ENCODE assay signal across 7 cellular contexts in the genomic region with DNA sequence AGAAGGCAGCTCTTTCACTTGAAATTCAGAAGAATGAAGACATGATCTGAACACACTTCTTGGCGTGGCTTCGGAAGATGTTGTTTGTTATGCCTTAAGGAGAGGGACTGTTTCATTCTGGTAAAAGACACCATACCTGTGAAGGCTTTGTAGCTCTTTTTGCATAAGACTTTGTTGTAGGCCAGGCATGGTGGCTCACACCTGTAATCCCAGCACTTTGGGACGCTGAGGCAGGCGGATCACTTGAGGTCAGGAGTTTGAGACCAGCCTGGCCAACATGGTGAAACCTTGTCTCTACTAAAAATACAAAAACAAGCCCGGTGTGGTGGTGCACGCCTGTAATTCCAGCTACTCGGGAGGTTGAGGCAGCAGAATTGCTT.
DNase-seq lines count a peak whose midpoint lies in the region; ATAC-seq, FAIRE-seq and TF ChIP-seq lines count a peak whose summit lies in the region.
"Not testable (repeated sequence)": the region's sequence is repeated elsewhere in the genome, so short reads cannot be mapped to it uniquely, and the experiment has no call there.

No MANE protein-coding gene starts in this region.

- not testable (repeated sequence) for H3K9ac ChIP-seq in Loucy (ENCODE audit: low read depth, low read length, poor library complexity, severe bottlenecking); K562 (ENCODE audit: insufficient read depth in 1 of 2, low read depth in 2 of 2, low read length in 2 of 2)
- H3K9ac ChIP-seq in skeletal muscle satellite cell (ENCODE audit: low read depth, low read length), result peak overlapping the region; percentile 38

- BruUV-seq in Caco-2 (replicated peaks; lab: Mats Ljungman, UMichigan); K562 (replicated peaks; lab: Mats Ljungman, UMichigan): not testable (repeated sequence)

- H3K9me3 Mint-ChIP-seq in Caco-2 (ENCODE audit: unreplicated experiment); activated CD4-positive, alpha-beta memory T cell treated with anti-CD3 and anti-CD28 coated beads, Interleukin-2, amount 10 ng/mL, durations not matched to agents 7 days and 5 days; natural killer cell treated with Interleukin-12 subunit alpha and Interleukin-12 subunit beta and Interleukin-15 and Interleukin-18, amount 100 ng/mL, for 72 hours: not testable (repeated sequence)

- H3K27ac Mint-ChIP-seq in Caco-2 (ENCODE audit: unreplicated experiment), result peak overlapping the region; percentile 83
- peak overlapping the region; percentile 2 for H3K27ac Mint-ChIP-seq in activated CD4-positive, alpha-beta memory T cell treated with anti-CD3 and anti-CD28 coated beads, Interleukin-2, amount 10 ng/mL, durations not matched to agents 7 days and 5 days
- peak overlapping the region; percentile 90 to 98 for H3K27ac Mint-ChIP-seq in natural killer cell treated with Interleukin-12 subunit alpha and Interleukin-12 subunit beta and Interleukin-15 and Interleukin-18, amount 100 ng/mL, for 72 hours

- peak overlapping the region; percentile 64 for H3K4me3 Mint-ChIP-seq in Caco-2 (ENCODE audit: unreplicated experiment)
- H3K4me3 Mint-ChIP-seq in activated CD4-positive, alpha-beta memory T cell treated with anti-CD3 and anti-CD28 coated beads, Interleukin-2, amount 10 ng/mL, durations not matched to agents 7 days and 5 days, result not testable (repeated sequence)
- H3K4me3 Mint-ChIP-seq in natural killer cell treated with Interleukin-12 subunit alpha and Interleukin-12 subunit beta and Interleukin-15 and Interleukin-18, amount 100 ng/mL, for 72 hours, result peak overlapping the region; percentile 79

- TF ChIP-seq RAD21 in K562 (CRISPR knock-in tag; conservative IDR thresholded peaks at IDR 0.05 in 1 of 2, IDR thresholded peaks at IDR 0.05 in 1 of 2), result not testable (repeated sequence)

- FAIRE-seq in K562 (lab: Jason Lieb, UNC), result not testable (repeated sequence)

- intact Hi-C loops in Caco-2 (cut with micrococcal nuclease; ENCODE audit: unreplicated experiment), result loop anchor here (1.0 to 2.0 kb wide), 3 partner anchors 29 to 121 kb away; no protein-coding TSS in a partner anchor
- intact Hi-C loops in K562 (cut with micrococcal nuclease), result not testable (repeated sequence)

- peaks cover 44% of the 10 kb centered on the region for H3K4me1 Mint-ChIP-seq in Caco-2 (ENCODE audit: low read depth, unreplicated experiment)
- H3K4me1 Mint-ChIP-seq in activated CD4-positive, alpha-beta memory T cell treated with anti-CD3 and anti-CD28 coated beads, Interleukin-2, amount 10 ng/mL, durations not matched to agents 7 days and 5 days, result peaks cover 17% of the 10 kb centered on the region
- H3K4me1 Mint-ChIP-seq in natural killer cell treated with Interleukin-12 subunit alpha and Interleukin-12 subunit beta and Interleukin-15 and Interleukin-18, amount 100 ng/mL, for 72 hours (ENCODE audit: low read depth in 2 of 2), result peaks cover 37 to 47% of the 10 kb centered on the region in 2 donors

- TF ChIP-seq POLR2A in K562 (conservative IDR thresholded peaks at IDR 0.05), result not testable (repeated sequence)

- H3K79me2 ChIP-seq in Loucy (ENCODE audit: insufficient read depth, low read length); K562 (ENCODE audit: control insufficient read depth, insufficient read depth, low read length); hepatocyte: not testable (repeated sequence)

- not testable (repeated sequence) for ATAC-seq in K562; natural killer cell treated with Interleukin-12 subunit alpha and Interleukin-12 subunit beta and Interleukin-15 and Interleukin-18, amount 100 ng/mL, for 72 hours

- not testable (repeated sequence) for TF ChIP-seq EP300 in K562 (IDR thresholded peaks at IDR 0.05; ENCODE audit: low read length)

- H3K27me3 Mint-ChIP-seq in Caco-2 (ENCODE audit: insufficient read depth, unreplicated experiment); activated CD4-positive, alpha-beta memory T cell treated with anti-CD3 and anti-CD28 coated beads, Interleukin-2, amount 10 ng/mL, durations not matched to agents 7 days and 5 days; natural killer cell treated with Interleukin-12 subunit alpha and Interleukin-12 subunit beta and Interleukin-15 and Interleukin-18, amount 100 ng/mL, for 72 hours: not testable (repeated sequence)

- not testable (repeated sequence) for DNase-seq in Caco-2; activated CD4-positive, alpha-beta memory T cell treated with anti-CD3 and anti-CD28 coated beads, Interleukin-2, amount 10 ng/mL, durations not matched to agents 7 days and 5 days; K562 (ENCODE audit: extremely low read depth in 1 of 4, low spot score in 3 of 4); hepatocyte (ENCODE audit: low spot score); natural killer cell treated with Interleukin-12 subunit alpha and Interleukin-12 subunit beta and Interleukin-15 and Interleukin-18, amount 100 ng/mL, for 72 hours (ENCODE audit: low spot score)

- not testable (repeated sequence) for H4K20me1 ChIP-seq in Loucy (ENCODE audit: insufficient read depth, low read length, poor library complexity, severe bottlenecking); K562 (replicated peaks; ENCODE audit: control insufficient read depth, insufficient read depth, low read length); hepatocyte (ENCODE audit: insufficient read depth, poor library complexity, severe bottlenecking)

- H3K9me3 ChIP-seq in Caco-2; Loucy (ENCODE audit: insufficient read depth, low read depth, low read length); K562 (replicated peaks; ENCODE audit: control insufficient read depth, insufficient read depth, low read depth, low read length); hepatocyte (ENCODE audit: low read depth); skeletal muscle satellite cell (replicated peaks; ENCODE audit: low read length): not testable (repeated sequence)

- not testable (repeated sequence) for H3K36me3 ChIP-seq in Caco-2 (ENCODE audit: control insufficient read depth, insufficient read depth, low read length); Loucy (ENCODE audit: insufficient read depth, low read length); K562 (ENCODE audit: control insufficient read depth, insufficient read depth, low read length); hepatocyte (replicated peaks; ENCODE audit: insufficient read depth, low read depth); skeletal muscle satellite cell (ENCODE audit: insufficient read depth, low read length)

- H3K4me1 ChIP-seq in Caco-2 (peaks cover 39% of the 10 kb centered on the region), Loucy (ENCODE audit: insufficient read depth, low read length, poor library complexity, severe bottlenecking) (peaks cover 29% of the 10 kb centered on the region), hepatocyte (ENCODE audit: insufficient read depth) (peaks cover 29% of the 10 kb centered on the region), skeletal muscle satellite cell (ENCODE audit: control insufficient read depth, insufficient read depth, low read length) (peaks cover 15% of the 10 kb centered on the region)
- H3K4me1 ChIP-seq in K562 (replicated peaks in 1 of 2; ENCODE audit: control insufficient read depth in 2 of 2, insufficient read depth in 2 of 2, low read length in 2 of 2), result not testable (repeated sequence)

- CTCF ChIA-PET in Caco-2 (lab: Charles Lee), result interaction anchor here (1.2 to 3.0 kb wide), 4 partner anchors 29 to 332 kb away, joined by 8 to 24 read pairs (median 12); no protein-coding TSS in a partner anchor
- CTCF ChIA-PET in activated CD4-positive, alpha-beta memory T cell treated with anti-CD3 and anti-CD28 coated beads, Interleukin-2, amount 10 ng/mL, durations not matched to agents 7 days and 5 days (lab: Charles Lee); K562 (lab: Yijun Ruan, JAX; ENCODE audit: low intra/inter-chr PET ratio): not testable (repeated sequence)

- not testable (repeated sequence) for H3K9me1 ChIP-seq in K562 (ENCODE audit: control insufficient read depth, insufficient read depth, low read length)

- POLR2A ChIA-PET in Caco-2 (lab: Charles Lee) (interaction anchor here (0.6 to 1.4 kb wide), 3 partner anchors 14 to 84 kb away, joined by 3 to 7 read pairs (median 7); no protein-coding TSS in a partner anchor), K562 (lab: Yijun Ruan, JAX) (interaction anchor here (0.6 kb wide), 1 partner anchor 338 kb away, joined by 3 read pairs; no protein-coding TSS in a partner anchor)
- POLR2A ChIA-PET in activated CD4-positive, alpha-beta memory T cell treated with anti-CD3 and anti-CD28 coated beads, Interleukin-2, amount 10 ng/mL, durations not matched to agents 7 days and 5 days (lab: Charles Lee), result not testable (repeated sequence)

- in situ Hi-C loops in K562 (cut with MboI), result not testable (repeated sequence)

- not testable (repeated sequence) for H3K27me3 ChIP-seq in Caco-2 (replicated peaks; ENCODE audit: control insufficient read depth, insufficient read depth, low read length); Loucy (ENCODE audit: insufficient read depth, low read length, poor library complexity, severe bottlenecking); hepatocyte; skeletal muscle satellite cell (ENCODE audit: control insufficient read depth, insufficient read depth, low read length)
- H3K27me3 ChIP-seq in K562 (ENCODE audit: control insufficient read depth in 2 of 2, insufficient read depth in 2 of 2, low read length in 2 of 2), result peaks cover 2 to 12% of the 10 kb centered on the region in 2 experiments; a peak in 2 of 5 replicates

- H2AFZ ChIP-seq in Loucy (ENCODE audit: low read length), result peak overlapping the region; percentile 70
- 0 out of 2 replicates have a peak overlapping the region, but pooled peaks have one; percentile 32 for H2AFZ ChIP-seq in K562 (ENCODE audit: low read depth, low read length)
- peak overlapping the region; percentile 23 for H2AFZ ChIP-seq in hepatocyte

- peak overlapping the region; percentile 57 for H3K4me2 ChIP-seq in Loucy (ENCODE audit: low read depth, low read length, poor library complexity, severe bottlenecking)
- not testable (repeated sequence) for H3K4me2 ChIP-seq in K562 (ENCODE audit: insufficient read depth, low read length)
- H3K4me2 ChIP-seq in hepatocyte, result peak overlapping the region; percentile 58
- H3K4me2 ChIP-seq in skeletal muscle satellite cell (ENCODE audit: low read length), result peak overlapping the region; percentile 44

- 7% methylated on average over 7 of the region's 7 CpGs for WGBS in K562 (ENCODE audit: insufficient coverage, low coverage, missing lambda C conversion rate)
- WGBS in hepatocyte (ENCODE audit: low lambda C conversion rate, missing lambda C conversion rate), result 92% methylated on average over 7 of the region's 7 CpGs

- H3K36me3 Mint-ChIP-seq in Caco-2 (ENCODE audit: insufficient read depth, unreplicated experiment); activated CD4-positive, alpha-beta memory T cell treated with anti-CD3 and anti-CD28 coated beads, Interleukin-2, amount 10 ng/mL, durations not matched to agents 7 days and 5 days (ENCODE audit: low read depth); natural killer cell treated with Interleukin-12 subunit alpha and Interleukin-12 subunit beta and Interleukin-15 and Interleukin-18, amount 100 ng/mL, for 72 hours: not testable (repeated sequence)

- peak overlapping the region; percentile 6; the same call in 1 of the 2 replicates for H3K4me3 ChIP-seq in Caco-2 (ENCODE audit: low read depth, low read length)
- peak overlapping the region; percentile 48 for H3K4me3 ChIP-seq in Loucy (ENCODE audit: low read length, poor library complexity, severe bottlenecking)
- not testable (repeated sequence) for H3K4me3 ChIP-seq in K562; hepatocyte; skeletal muscle satellite cell (ENCODE audit: low read length)

- H3K27ac ChIP-seq in K562 (ENCODE audit: extremely low read depth, low read depth, low read length), result not testable (repeated sequence)
- H3K27ac ChIP-seq in hepatocyte, result peak overlapping the region; percentile 88

- TF ChIP-seq CTCF in Caco-2 (IDR thresholded peaks at IDR 0.05; ENCODE audit: insufficient read depth in 1 of 2, low read depth in 1 of 2, low read length in 1 of 2, severe bottlenecking in 1 of 2, unreplicated experiment in 1 of 2); Loucy (conservative IDR thresholded peaks at IDR 0.05; ENCODE audit: low read length); K562 (IDR thresholded peaks at IDR 0.05 in 2 of 3, conservative IDR thresholded peaks at IDR 0.05 in 1 of 3; ENCODE audit: insufficient read depth in 2 of 3, low read depth in 1 of 3, low read length in 3 of 3); hepatocyte (IDR thresholded peaks at IDR 0.05; ENCODE audit: poor library complexity): not testable (repeated sequence)

- H3F3A ChIP-seq in Loucy (ENCODE audit: low read depth), result not testable (repeated sequence)

- not testable (repeated sequence) for H3K9me2 ChIP-seq in Loucy (replicated peaks; ENCODE audit: low read depth, low read length); hepatocyte (replicated peaks; ENCODE audit: insufficient read depth)

Comparison
In these comparisons a context has a peak if more than half of its experiments do, and no peak if none do; other contexts are left out.
1. H3K27ac Mint-ChIP-seq: peak in every context shown above with its lines; median percentile 94 in natural killer cell treated with Interleukin-12 subunit alpha and Interleukin-12 subunit beta and Interleukin-15 and Interleukin-18, amount 100 ng/mL, for 72 hours; 83 in Caco-2; 2 in activated CD4-positive, alpha-beta memory T cell treated with anti-CD3 and anti-CD28 coated beads, Interleukin-2, amount 10 ng/mL, durations not matched to agents 7 days and 5 days.